ENCODE assay signal across 16 cellular contexts in the genomic region with DNA sequence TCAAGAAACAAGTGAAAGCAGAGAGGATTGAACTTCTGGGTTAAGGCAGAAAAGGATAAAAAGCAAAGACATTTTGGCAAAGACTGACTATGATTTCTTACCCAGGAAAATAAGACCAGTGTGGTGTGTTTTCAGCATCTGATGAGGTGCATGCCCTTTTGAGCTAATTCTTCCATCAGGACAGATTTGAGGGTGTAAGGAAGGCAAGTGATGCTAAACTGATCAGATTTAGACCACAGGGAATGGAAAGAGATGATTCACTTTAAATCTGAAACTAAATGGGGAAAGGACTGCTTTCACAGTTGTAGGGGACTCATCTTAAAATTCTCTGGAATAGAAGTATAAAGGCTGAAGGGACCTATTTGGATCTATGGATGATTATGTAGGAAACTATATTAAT. TPM values are rescaled to one million over a fixed set of nuclear protein-coding genes. Genes with fewer than 3 reads are reported as not detected.
A peak's percentile ranks its signal among the peaks of the same experiment; 100 is the strongest.
DNase-seq lines count a peak whose midpoint lies in the region; ATAC-seq lines count a peak whose summit lies in the region.
"Had no signal": no experiment of that assay in that cellular context is flagged by ENCODE, and none has a peak within 500 bp of the region (broad histone marks: within the 10 kb centered on the region; RNA-seq: fewer than 3 reads in every experiment).

No MANE protein-coding gene starts in this region.

- no peak overlapping the region for H3K27ac Mint-ChIP-seq in activated CD4-positive, alpha-beta T cell treated with anti-CD3 and anti-CD28 coated beads for 36 hours
- peak overlapping the region; percentile 68 for H3K27ac Mint-ChIP-seq in activated naive CD8-positive, alpha-beta T cell treated with anti-CD3 and anti-CD28 coated beads, Interleukin-2, amount 50 U/mL, for 24 hours
- no peak overlapping the region for H3K27ac Mint-ChIP-seq in stimulated activated naive B cell treated with anti-CD40 and anti-IgM and Interleukin-4, amounts not matched to agents 10 μg/mL and 1 μg/mL and 100 μg/mL, for 72 hours
- H3K27ac Mint-ChIP-seq: CD8-positive, alpha-beta memory T cell had no signal

- H3K36me3 ChIP-seq in BLaER1 = no peaks in the 10 kb centered on the region

- peaks cover 15% of the 10 kb centered on the region for H3K4me1 Mint-ChIP-seq in activated CD4-positive, alpha-beta T cell treated with anti-CD3 and anti-CD28 coated beads for 36 hours
- peaks cover 45% of the 10 kb centered on the region for H3K4me1 Mint-ChIP-seq in activated naive CD8-positive, alpha-beta T cell treated with anti-CD3 and anti-CD28 coated beads, Interleukin-2, amount 50 U/mL, for 24 hours
- peaks cover 12 to 26% of the 10 kb centered on the region in 2 donors for H3K4me1 Mint-ChIP-seq in stimulated activated naive B cell treated with anti-CD40 and anti-IgM and Interleukin-4, amounts not matched to agents 10 μg/mL and 1 μg/mL and 100 μg/mL, for 72 hours
- H3K4me1 Mint-ChIP-seq: CD8-positive, alpha-beta memory T cell had no signal

- no peak overlapping the region for H3K4me3 Mint-ChIP-seq in activated CD4-positive, alpha-beta T cell treated with anti-CD3 and anti-CD28 coated beads for 36 hours
- no peak overlapping the region for H3K4me3 Mint-ChIP-seq in activated naive CD8-positive, alpha-beta T cell treated with anti-CD3 and anti-CD28 coated beads, Interleukin-2, amount 50 U/mL, for 24 hours
- no peak overlapping the region for H3K4me3 Mint-ChIP-seq in stimulated activated naive B cell treated with anti-CD40 and anti-IgM and Interleukin-4, amounts not matched to agents 10 μg/mL and 1 μg/mL and 100 μg/mL, for 72 hours
- H3K4me3 Mint-ChIP-seq: CD8-positive, alpha-beta memory T cell had no signal

- intact Hi-C loops in activated CD4-positive, alpha-beta T cell treated with anti-CD3 and anti-CD28 coated beads for 36 hours (cut with DNase I, micrococcal nuclease) = no loop called here

- no peaks in the 10 kb centered on the region for H3K9me3 Mint-ChIP-seq in activated CD4-positive, alpha-beta T cell treated with anti-CD3 and anti-CD28 coated beads for 36 hours (ENCODE audit: low read depth)
- no peaks in the 10 kb centered on the region for H3K9me3 Mint-ChIP-seq in activated naive CD8-positive, alpha-beta T cell treated with anti-CD3 and anti-CD28 coated beads, Interleukin-2, amount 50 U/mL, for 24 hours
- H3K9me3 Mint-ChIP-seq in stimulated activated naive B cell treated with anti-CD40 and anti-IgM and Interleukin-4, amounts not matched to agents 10 μg/mL and 1 μg/mL and 100 μg/mL, for 72 hours = peaks cover 0 to 4% of the 10 kb centered on the region in 2 donors
- H3K9me3 Mint-ChIP-seq: CD8-positive, alpha-beta memory T cell had no signal

- H3K4me2 ChIP-seq in BLaER1 = peak overlapping the region; percentile 86; the same call in 1 of the 2 replicates

- no peaks in the 10 kb centered on the region for H3K36me3 Mint-ChIP-seq in activated CD4-positive, alpha-beta T cell treated with anti-CD3 and anti-CD28 coated beads for 36 hours (ENCODE audit: low read depth)
- H3K36me3 Mint-ChIP-seq in activated naive CD8-positive, alpha-beta T cell treated with anti-CD3 and anti-CD28 coated beads, Interleukin-2, amount 50 U/mL, for 24 hours (ENCODE audit: low read depth) = peaks cover 2% of the 10 kb centered on the region
- no peaks in the 10 kb centered on the region for H3K36me3 Mint-ChIP-seq in stimulated activated naive B cell treated with anti-CD40 and anti-IgM and Interleukin-4, amounts not matched to agents 10 μg/mL and 1 μg/mL and 100 μg/mL, for 72 hours
- H3K36me3 Mint-ChIP-seq: CD8-positive, alpha-beta memory T cell had no signal

- H3K4me1 ChIP-seq in BLaER1 = peaks cover 25% of the 10 kb centered on the region

- no peaks in the 10 kb centered on the region for H3K9me3 ChIP-seq in BLaER1

- POLR2A ChIA-PET in activated CD4-positive, alpha-beta T cell treated with anti-CD3 and anti-CD28 coated beads for 36 hours (lab: Charles Lee) = no interaction called here

- H3K27me3 Mint-ChIP-seq in activated CD4-positive, alpha-beta T cell treated with anti-CD3 and anti-CD28 coated beads for 36 hours = peaks cover 26% of the 10 kb centered on the region
- H3K27me3 Mint-ChIP-seq in activated naive CD8-positive, alpha-beta T cell treated with anti-CD3 and anti-CD28 coated beads, Interleukin-2, amount 50 U/mL, for 24 hours = peaks cover 31% of the 10 kb centered on the region
- peaks cover 13 to 22% of the 10 kb centered on the region in 2 donors for H3K27me3 Mint-ChIP-seq in stimulated activated naive B cell treated with anti-CD40 and anti-IgM and Interleukin-4, amounts not matched to agents 10 μg/mL and 1 μg/mL and 100 μg/mL, for 72 hours

- peak; percentile 82 for ATAC-seq in activated CD4-positive, alpha-beta T cell treated with anti-CD3 and anti-CD28 coated beads for 36 hours
- peak; percentile 87 for ATAC-seq in activated naive CD8-positive, alpha-beta T cell treated with anti-CD3 and anti-CD28 coated beads, Interleukin-2, amount 50 U/mL, for 24 hours
- ATAC-seq in stimulated activated naive B cell treated with anti-CD40 and anti-IgM and Interleukin-4, amounts not matched to agents 10 μg/mL and 1 μg/mL and 100 μg/mL, for 72 hours (replicated peaks) = peak; percentile 48 to 79
- ATAC-seq in HG02678 (IDR thresholded peaks at IDR 0.05; ENCODE audit: unreplicated experiment) = no peak
- ATAC-seq in GM21367 (IDR thresholded peaks at IDR 0.05; ENCODE audit: unreplicated experiment) = no peak
- ATAC-seq: HCT116 had no signal

- H3K9ac ChIP-seq in BLaER1 = no peak overlapping the region

- DNase-seq in activated CD4-positive, alpha-beta T cell treated with anti-CD3 and anti-CD28 coated beads for 36 hours = no peak
- DNase-seq in activated CD4-positive, alpha-beta T cell treated with anti-CD3 and anti-CD28 coated beads, Interleukin-2, amount 50 U/mL, for 1 hour = no peak
- no peak for DNase-seq in activated naive CD8-positive, alpha-beta T cell treated with anti-CD3 and anti-CD28 coated beads, Interleukin-2, amount 50 U/mL, for 24 hours
- DNase-seq in stimulated activated naive B cell treated with anti-CD40 and anti-IgM and Interleukin-4, amounts not matched to agents 10 μg/mL and 1 μg/mL and 100 μg/mL, for 72 hours = no peak
- DNase-seq in LoVo (ENCODE audit: low spot score) = no peak
- DNase-seq: CD8-positive, alpha-beta memory T cell; DMS53; GF-D8 had no signal

- no peaks in the 10 kb centered on the region for H3K27me3 ChIP-seq in BLaER1

- CTCF ChIA-PET in activated CD4-positive, alpha-beta T cell treated with anti-CD3 and anti-CD28 coated beads for 36 hours (lab: Charles Lee) = interaction anchor here (0.7 to 0.8 kb wide), 3 partner anchors 9 to 25 kb away, joined by 3 to 4 read pairs (median 3); no protein-coding TSS in a partner anchor

- H3K4me3 ChIP-seq in BLaER1 = no peak overlapping the region

- no peaks in the 10 kb centered on the region for H4K20me1 ChIP-seq in BLaER1

- H3K27ac ChIP-seq in BLaER1 = no peak overlapping the region
- H3K27ac ChIP-seq: 22Rv1 had no signal

RNA-seq across cellular contexts. Expression of gene LMAN1, which starts 18.9 kb away (rescaled TPM):
- total RNA-seq in activated CD4-positive, alpha-beta T cell treated with anti-CD3 and anti-CD28 coated beads for 36 hours = 100 to 1,000 TPM; 121 to 134 TPM

RNA-seq across cellular contexts. Expression of gene CPLX4, which starts 59.5 kb away (rescaled TPM):
- not detected for total RNA-seq in activated CD4-positive, alpha-beta T cell treated with anti-CD3 and anti-CD28 coated beads for 36 hours
- total RNA-seq: A673; CD8-positive, alpha-beta memory T cell; H4; HT-29 had no signal

Comparison
In these comparisons a context has a peak if more than half of its experiments do, and no peak if none do; other contexts are left out.
1. ATAC-seq: peak in activated CD4-positive, alpha-beta T cell treated with anti-CD3 and anti-CD28 coated beads for 36 hours (single experiment), activated naive CD8-positive, alpha-beta T cell treated with anti-CD3 and anti-CD28 coated beads, Interleukin-2, amount 50 U/mL, for 24 hours (single experiment) and stimulated activated naive B cell treated with anti-CD40 and anti-IgM and Interleukin-4, amounts not matched to agents 10 μg/mL and 1 μg/mL and 100 μg/mL, for 72 hours (2 of 2); none in HG02678 (single experiment) and GM21367 (single experiment).